31 cellular contexts compared by ENCODE assay signal in the genomic region with DNA sequence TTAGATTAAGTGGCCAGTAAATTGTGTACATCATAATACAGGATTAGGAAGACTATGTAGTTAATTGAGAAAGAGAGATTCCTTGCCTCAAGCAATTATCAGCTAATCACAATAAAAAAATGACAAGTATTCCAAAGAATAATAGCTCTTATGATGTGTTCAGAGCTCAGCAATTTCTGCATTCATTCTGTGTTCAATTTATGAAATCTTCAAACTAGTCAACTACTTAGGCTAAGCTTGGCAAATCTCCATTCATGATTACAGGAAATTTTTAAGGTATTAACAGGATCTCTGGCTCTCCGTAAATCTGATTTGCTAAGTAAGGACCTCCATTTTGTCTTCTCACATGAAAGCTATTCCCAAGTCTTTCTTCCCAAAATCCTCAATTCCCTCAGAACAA.
"Had no signal": no experiment of that assay in that cellular context is flagged by ENCODE, and none has a peak within 500 bp of the region (broad histone marks: within the 10 kb centered on the region; RNA-seq: fewer than 3 reads in every experiment).

No MANE protein-coding gene starts in this region.

- H3K4me3 Mint-ChIP-seq: activated naive CD8-positive, alpha-beta T cell; activated T-cell treated with anti-CD3 and anti-CD28 coated beads, Interleukin-2, amount 50 U/mL, for 72 hours; brain; effector memory CD8-positive, alpha-beta T cell; nephron; stimulated activated effector memory CD8-positive, alpha-beta T cell treated with anti-CD3 and anti-CD28 coated beads, Interleukin-12 subunit alpha, Interleukin-12 subunit beta, amount 100 ng/mL, for 72 hours; stimulated activated naive CD8-positive, alpha-beta T cell treated with anti-CD3 and anti-CD28 coated beads, Interleukin-15, amount 100 ng/mL, for 72 hours; T-helper 1 cell treated with Interleukin-12 subunit alpha and Interleukin-12 subunit beta and Interleukin-4 antibody, amounts not matched to agents 30 μg/mL and 1 μg/mL, for 36 hours; type B pancreatic cell had no signal

- DNase-seq: activated CD4-positive, alpha-beta T cell treated with anti-CD3 and anti-CD28 coated beads for 4 hours; activated CD4-positive, alpha-beta T cell treated with anti-CD3 and anti-CD28 coated beads, Interleukin-2, amount 50 U/mL, for 4 hours; activated naive CD4-positive, alpha-beta T cell; activated T-cell treated with anti-CD3 and anti-CD28 coated beads for 4 hours; activated T-cell treated with anti-CD3 and anti-CD28 coated beads, Interleukin-2, amount 50 U/mL, for 72 hours; adrenal gland; aorta; caudate nucleus; cortex of kidney; effector memory CD8-positive, alpha-beta T cell; islet precursor cell; left cardiac atrium; left ventricle myocardium superior; right lobe of liver; stimulated activated CD4-positive, alpha-beta T cell treated with anti-CD3 and anti-CD28 coated beads, Interleukin-12 subunit alpha, Interleukin-12 subunit beta, amount 100 ng/mL, for 4 hours; stimulated activated CD4-positive, alpha-beta T cell treated with anti-CD3 and anti-CD28 coated beads, Interleukin-4, amount 100 ng/mL, for 24 hours; stimulated activated naive CD8-positive, alpha-beta T cell treated with anti-CD3 and anti-CD28 coated beads, Interleukin-15, amount 100 ng/mL, for 72 hours; substantia nigra; T-helper 9 cell had no signal

- FAIRE-seq: frontal cortex, TTC549 had no signal

- H3K9me3 Mint-ChIP-seq: nephron; T-helper 1 cell treated with Interleukin-12 subunit alpha and Interleukin-12 subunit beta and Interleukin-4 antibody, amounts not matched to agents 30 μg/mL and 1 μg/mL, for 36 hours had no signal

- H3K27ac Mint-ChIP-seq: activated naive CD8-positive, alpha-beta T cell; activated T-cell treated with anti-CD3 and anti-CD28 coated beads, Interleukin-2, amount 50 U/mL, for 72 hours; brain; effector memory CD8-positive, alpha-beta T cell; nephron; stimulated activated effector memory CD8-positive, alpha-beta T cell treated with anti-CD3 and anti-CD28 coated beads, Interleukin-12 subunit alpha, Interleukin-12 subunit beta, amount 100 ng/mL, for 72 hours; stimulated activated naive CD8-positive, alpha-beta T cell treated with anti-CD3 and anti-CD28 coated beads, Interleukin-15, amount 100 ng/mL, for 72 hours; T-helper 1 cell treated with Interleukin-12 subunit alpha and Interleukin-12 subunit beta and Interleukin-4 antibody, amounts not matched to agents 30 μg/mL and 1 μg/mL, for 36 hours; type B pancreatic cell had no signal

- H3K9me3 ChIP-seq: adrenal gland, right lobe of liver, vagina had no signal

- H3K27ac ChIP-seq: adrenal gland, right lobe of liver, skin epidermis, vagina, VCaP had no signal

- H3K36me3 ChIP-seq: adrenal gland, right lobe of liver, vagina had no signal

- ATAC-seq: activated T-cell treated with anti-CD3 and anti-CD28 coated beads, Interleukin-2, amount 50 U/mL, for 72 hours; effector memory CD8-positive, alpha-beta T cell; esophagus mucosa; left cardiac atrium; left ventricle myocardium superior; right lobe of liver; stimulated activated effector memory CD8-positive, alpha-beta T cell treated with anti-CD3 and anti-CD28 coated beads, Interleukin-12 subunit alpha, Interleukin-12 subunit beta, amount 100 ng/mL, for 72 hours; stimulated activated naive CD8-positive, alpha-beta T cell treated with anti-CD3 and anti-CD28 coated beads, Interleukin-15, amount 100 ng/mL, for 72 hours had no signal

- H3K27me3 ChIP-seq: adrenal gland, right lobe of liver, vagina had no signal

- H3K27me3 Mint-ChIP-seq: activated naive CD8-positive, alpha-beta T cell; brain; effector memory CD8-positive, alpha-beta T cell; stimulated activated naive CD8-positive, alpha-beta T cell treated with anti-CD3 and anti-CD28 coated beads, Interleukin-15, amount 100 ng/mL, for 72 hours; type B pancreatic cell had no signal

- H3K36me3 Mint-ChIP-seq: activated naive CD8-positive, alpha-beta T cell; brain; stimulated activated effector memory CD8-positive, alpha-beta T cell treated with anti-CD3 and anti-CD28 coated beads, Interleukin-12 subunit alpha, Interleukin-12 subunit beta, amount 100 ng/mL, for 72 hours; type B pancreatic cell had no signal

- H3K4me1 ChIP-seq: adrenal gland, right lobe of liver, vagina had no signal

- H3K4me3 ChIP-seq: adrenal gland, right lobe of liver, skin epidermis, vagina had no signal

- H3K4me1 Mint-ChIP-seq: brain; stimulated activated effector memory CD8-positive, alpha-beta T cell treated with anti-CD3 and anti-CD28 coated beads, Interleukin-12 subunit alpha, Interleukin-12 subunit beta, amount 100 ng/mL, for 72 hours; stimulated activated naive CD8-positive, alpha-beta T cell treated with anti-CD3 and anti-CD28 coated beads, Interleukin-15, amount 100 ng/mL, for 72 hours had no signal
